ENCODE assay signal across 9 cellular contexts in the genomic region with DNA sequence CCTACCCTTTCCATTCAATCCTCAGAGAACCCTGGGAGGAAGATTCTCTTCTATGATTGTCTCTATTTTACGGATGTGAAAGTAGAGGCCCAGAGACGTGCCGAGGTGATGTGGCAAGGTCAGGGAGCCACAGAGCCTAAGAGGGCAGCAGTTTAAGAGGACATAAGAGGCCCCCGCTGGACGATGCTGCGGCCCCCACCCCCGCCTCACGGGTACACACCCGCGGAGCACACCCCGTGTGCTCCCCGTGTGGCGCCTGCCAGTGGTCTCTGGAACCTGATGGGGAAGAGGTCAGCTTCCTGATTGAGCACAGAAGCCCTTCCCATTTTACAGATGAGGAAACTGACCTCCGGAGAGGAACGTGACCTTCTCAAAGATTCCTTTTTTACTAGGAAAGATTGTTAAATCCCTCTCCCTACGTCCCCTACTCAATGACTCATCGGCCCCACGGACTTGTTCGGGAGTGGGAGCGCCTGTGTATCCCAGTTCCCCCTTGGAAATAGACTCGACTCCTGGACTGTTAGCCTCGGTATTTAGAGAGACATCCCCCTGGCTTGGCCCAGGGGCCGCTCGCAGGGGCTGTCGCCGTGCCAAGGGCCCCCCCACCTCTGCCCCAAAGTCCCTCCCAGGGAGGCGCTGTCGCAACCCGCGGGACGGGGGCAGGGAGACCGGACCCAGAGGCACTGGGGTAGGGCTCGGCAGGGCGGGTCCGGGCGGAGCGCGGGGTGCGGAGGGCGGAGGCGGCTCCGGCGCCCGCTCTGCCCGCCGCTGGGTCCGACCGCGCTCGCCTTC. TPM values are rescaled to one million over a fixed set of nuclear protein-coding genes. Genes with fewer than 3 reads are reported as not detected.
DNase-seq lines count a peak whose midpoint lies in the region; ATAC-seq and TF ChIP-seq lines count a peak whose summit lies in the region.
"Had no signal": no experiment of that assay in that cellular context is flagged by ENCODE, and none has a peak within 500 bp of the region (broad histone marks: within the 10 kb centered on the region; RNA-seq: fewer than 3 reads in every experiment).

A gene with protein sequence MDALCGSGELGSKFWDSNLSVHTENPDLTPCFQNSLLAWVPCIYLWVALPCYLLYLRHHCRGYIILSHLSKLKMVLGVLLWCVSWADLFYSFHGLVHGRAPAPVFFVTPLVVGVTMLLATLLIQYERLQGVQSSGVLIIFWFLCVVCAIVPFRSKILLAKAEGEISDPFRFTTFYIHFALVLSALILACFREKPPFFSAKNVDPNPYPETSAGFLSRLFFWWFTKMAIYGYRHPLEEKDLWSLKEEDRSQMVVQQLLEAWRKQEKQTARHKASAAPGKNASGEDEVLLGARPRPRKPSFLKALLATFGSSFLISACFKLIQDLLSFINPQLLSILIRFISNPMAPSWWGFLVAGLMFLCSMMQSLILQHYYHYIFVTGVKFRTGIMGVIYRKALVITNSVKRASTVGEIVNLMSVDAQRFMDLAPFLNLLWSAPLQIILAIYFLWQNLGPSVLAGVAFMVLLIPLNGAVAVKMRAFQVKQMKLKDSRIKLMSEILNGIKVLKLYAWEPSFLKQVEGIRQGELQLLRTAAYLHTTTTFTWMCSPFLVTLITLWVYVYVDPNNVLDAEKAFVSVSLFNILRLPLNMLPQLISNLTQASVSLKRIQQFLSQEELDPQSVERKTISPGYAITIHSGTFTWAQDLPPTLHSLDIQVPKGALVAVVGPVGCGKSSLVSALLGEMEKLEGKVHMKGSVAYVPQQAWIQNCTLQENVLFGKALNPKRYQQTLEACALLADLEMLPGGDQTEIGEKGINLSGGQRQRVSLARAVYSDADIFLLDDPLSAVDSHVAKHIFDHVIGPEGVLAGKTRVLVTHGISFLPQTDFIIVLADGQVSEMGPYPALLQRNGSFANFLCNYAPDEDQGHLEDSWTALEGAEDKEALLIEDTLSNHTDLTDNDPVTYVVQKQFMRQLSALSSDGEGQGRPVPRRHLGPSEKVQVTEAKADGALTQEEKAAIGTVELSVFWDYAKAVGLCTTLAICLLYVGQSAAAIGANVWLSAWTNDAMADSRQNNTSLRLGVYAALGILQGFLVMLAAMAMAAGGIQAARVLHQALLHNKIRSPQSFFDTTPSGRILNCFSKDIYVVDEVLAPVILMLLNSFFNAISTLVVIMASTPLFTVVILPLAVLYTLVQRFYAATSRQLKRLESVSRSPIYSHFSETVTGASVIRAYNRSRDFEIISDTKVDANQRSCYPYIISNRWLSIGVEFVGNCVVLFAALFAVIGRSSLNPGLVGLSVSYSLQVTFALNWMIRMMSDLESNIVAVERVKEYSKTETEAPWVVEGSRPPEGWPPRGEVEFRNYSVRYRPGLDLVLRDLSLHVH (N-terminal part only) (plus strand): TSS at position 759 of the 792 bp plus-strand sequence. CDS start 56 bp downstream, outside the sequence.

- H3K27ac ChIP-seq in HL-60 (replicated peaks) = no peak within 1 kb of the TSS

- peaks cover 44% of the 10 kb centered on the region for H3K27me3 ChIP-seq in HL-60 (ENCODE audit: insufficient read depth, poor library complexity, severe bottlenecking)

- no peaks in the 10 kb centered on the region for H3K36me3 Mint-ChIP-seq in activated naive CD8-positive, alpha-beta T cell treated with anti-CD3 and anti-CD28 coated beads for 36 hours

- DNase-seq in HL-60 (ENCODE audit: low read depth in 1 of 2, low spot score in 1 of 2) (no peak), hepatic stellate cell (ENCODE audit: low spot score) (peak; percentile 66), skeletal muscle cell (ENCODE audit: low read depth) (no peak), NCI-H2227 treated with DMSO at 0.1 percent for 48 hours (lab: John Stamatoyannopoulos, UW) (no peak), GM20000 (ENCODE audit: low spot score) (no peak)
- peak; percentile 14 for DNase-seq in activated naive CD8-positive, alpha-beta T cell treated with anti-CD3 and anti-CD28 coated beads for 36 hours

- H3K4me1 Mint-ChIP-seq in activated naive CD8-positive, alpha-beta T cell treated with anti-CD3 and anti-CD28 coated beads for 36 hours = no peaks in the 10 kb centered on the region

- H3K4me3 ChIP-seq in HL-60 (replicated peaks; ENCODE audit: insufficient read depth, low read length) (peak within 1 kb of the TSS; percentile 17; the same call in 1 of the 2 replicates), skeletal muscle cell (ENCODE audit: low read depth, low read length) (peak within 1 kb of the TSS; percentile 52)

- H3K27ac Mint-ChIP-seq in activated naive CD8-positive, alpha-beta T cell treated with anti-CD3 and anti-CD28 coated beads for 36 hours = no peak within 1 kb of the TSS

- no peak for ATAC-seq in HG02610 (IDR thresholded peaks at IDR 0.05; ENCODE audit: unreplicated experiment)
- no peak for ATAC-seq in GM21717 (IDR thresholded peaks at IDR 0.05; ENCODE audit: unreplicated experiment)

- H3K4me3 Mint-ChIP-seq in activated naive CD8-positive, alpha-beta T cell treated with anti-CD3 and anti-CD28 coated beads for 36 hours = no peak within 1 kb of the TSS

- no peaks in the 10 kb centered on the region for H3K9me3 Mint-ChIP-seq in activated naive CD8-positive, alpha-beta T cell treated with anti-CD3 and anti-CD28 coated beads for 36 hours

- TF ChIP-seq CTCF in HL-60 (IDR thresholded peaks at IDR 0.05; ENCODE audit: insufficient read depth, low read length) = no peak
- TF ChIP-seq CTCF in GM20000 (IDR thresholded peaks at IDR 0.05; ENCODE audit: extremely low read depth, missing control alignments) = no peak

- H3K27me3 Mint-ChIP-seq in activated naive CD8-positive, alpha-beta T cell treated with anti-CD3 and anti-CD28 coated beads for 36 hours = peaks cover 78% of the 10 kb centered on the region

RNA-seq across cellular contexts. Expression of the gene that starts here (rescaled TPM):
- total RNA-seq in activated naive CD8-positive, alpha-beta T cell treated with anti-CD3 and anti-CD28 coated beads for 36 hours = not detected
- total RNA-seq: SK-MEL-5 had no signal

Comparison
In these comparisons a context has a peak if more than half of its experiments do, and no peak if none do; other contexts are left out.
1. Peak in DNase-seq in activated naive CD8-positive, alpha-beta T cell treated with anti-CD3 and anti-CD28 coated beads for 36 hours; RNA of the gene not detected or under 1 TPM.